Comparison of ENCODE assay signal across 1 cellular context in the genomic region with DNA sequence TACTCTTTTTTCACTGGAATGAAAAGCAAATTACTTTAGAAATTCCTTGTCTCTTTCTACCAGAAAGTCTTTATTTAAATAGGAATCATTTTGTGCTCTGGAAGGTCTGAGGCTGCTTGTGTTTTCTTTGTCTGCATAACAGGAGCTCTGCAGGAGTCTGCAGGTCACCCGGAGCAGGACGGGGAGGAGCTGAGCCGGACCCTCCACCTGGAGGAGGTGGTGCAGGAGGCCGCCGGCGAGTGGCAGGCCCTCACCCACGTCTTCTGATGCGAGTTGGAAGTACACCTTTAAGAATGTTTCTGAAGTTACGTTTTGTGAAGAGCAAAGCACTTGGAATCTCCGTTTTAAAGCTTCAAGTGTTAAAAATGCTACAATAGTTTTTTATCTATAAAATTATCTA.
TF ChIP-seq lines count a peak whose summit lies in the region.

No MANE protein-coding gene starts in this region.

TF ChIP-seq in SK-N-SH, 30 proteins besides CTCF, POLR2A, EP300 and RAD21 (continued from another document):
- TF ChIP-seq, protein P1, sequence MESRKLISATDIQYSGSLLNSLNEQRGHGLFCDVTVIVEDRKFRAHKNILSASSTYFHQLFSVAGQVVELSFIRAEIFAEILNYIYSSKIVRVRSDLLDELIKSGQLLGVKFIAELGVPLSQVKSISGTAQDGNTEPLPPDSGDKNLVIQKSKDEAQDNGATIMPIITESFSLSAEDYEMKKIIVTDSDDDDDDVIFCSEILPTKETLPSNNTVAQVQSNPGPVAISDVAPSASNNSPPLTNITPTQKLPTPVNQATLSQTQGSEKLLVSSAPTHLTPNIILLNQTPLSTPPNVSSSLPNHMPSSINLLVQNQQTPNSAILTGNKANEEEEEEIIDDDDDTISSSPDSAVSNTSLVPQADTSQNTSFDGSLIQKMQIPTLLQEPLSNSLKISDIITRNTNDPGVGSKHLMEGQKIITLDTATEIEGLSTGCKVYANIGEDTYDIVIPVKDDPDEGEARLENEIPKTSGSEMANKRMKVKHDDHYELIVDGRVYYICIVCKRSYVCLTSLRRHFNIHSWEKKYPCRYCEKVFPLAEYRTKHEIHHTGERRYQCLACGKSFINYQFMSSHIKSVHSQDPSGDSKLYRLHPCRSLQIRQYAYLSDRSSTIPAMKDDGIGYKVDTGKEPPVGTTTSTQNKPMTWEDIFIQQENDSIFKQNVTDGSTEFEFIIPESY (IDR thresholded peaks at IDR 0.05; ENCODE audit: borderline replicate concordance, low read depth) = no peak
- no peak for TF ChIP-seq SIN3A (IDR thresholded peaks at IDR 0.05; ENCODE audit: borderline replicate concordance, low read depth, low read length)
- no peak for TF ChIP-seq NRF1 (IDR thresholded peaks at IDR 0.05; ENCODE audit: low read depth, low read length)
- TF ChIP-seq, protein P2, sequence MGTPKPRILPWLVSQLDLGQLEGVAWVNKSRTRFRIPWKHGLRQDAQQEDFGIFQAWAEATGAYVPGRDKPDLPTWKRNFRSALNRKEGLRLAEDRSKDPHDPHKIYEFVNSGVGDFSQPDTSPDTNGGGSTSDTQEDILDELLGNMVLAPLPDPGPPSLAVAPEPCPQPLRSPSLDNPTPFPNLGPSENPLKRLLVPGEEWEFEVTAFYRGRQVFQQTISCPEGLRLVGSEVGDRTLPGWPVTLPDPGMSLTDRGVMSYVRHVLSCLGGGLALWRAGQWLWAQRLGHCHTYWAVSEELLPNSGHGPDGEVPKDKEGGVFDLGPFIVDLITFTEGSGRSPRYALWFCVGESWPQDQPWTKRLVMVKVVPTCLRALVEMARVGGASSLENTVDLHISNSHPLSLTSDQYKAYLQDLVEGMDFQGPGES (IDR thresholded peaks at IDR 0.05; ENCODE audit: low read depth, low read length) = no peak
- TF ChIP-seq NFIC (IDR thresholded peaks at IDR 0.05; ENCODE audit: borderline replicate concordance) = no peak
- TF ChIP-seq, protein P3, sequence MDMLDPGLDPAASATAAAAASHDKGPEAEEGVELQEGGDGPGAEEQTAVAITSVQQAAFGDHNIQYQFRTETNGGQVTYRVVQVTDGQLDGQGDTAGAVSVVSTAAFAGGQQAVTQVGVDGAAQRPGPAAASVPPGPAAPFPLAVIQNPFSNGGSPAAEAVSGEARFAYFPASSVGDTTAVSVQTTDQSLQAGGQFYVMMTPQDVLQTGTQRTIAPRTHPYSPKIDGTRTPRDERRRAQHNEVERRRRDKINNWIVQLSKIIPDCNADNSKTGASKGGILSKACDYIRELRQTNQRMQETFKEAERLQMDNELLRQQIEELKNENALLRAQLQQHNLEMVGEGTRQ (IDR thresholded peaks at IDR 0.05; ENCODE audit: borderline replicate concordance, low read depth, low read length) = no peak
- TF ChIP-seq, protein P4, sequence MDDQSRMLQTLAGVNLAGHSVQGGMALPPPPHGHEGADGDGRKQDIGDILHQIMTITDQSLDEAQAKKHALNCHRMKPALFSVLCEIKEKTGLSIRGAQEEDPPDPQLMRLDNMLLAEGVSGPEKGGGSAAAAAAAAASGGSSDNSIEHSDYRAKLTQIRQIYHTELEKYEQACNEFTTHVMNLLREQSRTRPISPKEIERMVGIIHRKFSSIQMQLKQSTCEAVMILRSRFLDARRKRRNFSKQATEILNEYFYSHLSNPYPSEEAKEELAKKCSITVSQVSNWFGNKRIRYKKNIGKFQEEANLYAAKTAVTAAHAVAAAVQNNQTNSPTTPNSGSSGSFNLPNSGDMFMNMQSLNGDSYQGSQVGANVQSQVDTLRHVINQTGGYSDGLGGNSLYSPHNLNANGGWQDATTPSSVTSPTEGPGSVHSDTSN (IDR thresholded peaks at IDR 0.05) = no peak
- TF ChIP-seq GABPA (IDR thresholded peaks at IDR 0.05; ENCODE audit: low read depth) = no peak
- no peak for TF ChIP-seq TAF1 (IDR thresholded peaks at IDR 0.05; ENCODE audit: borderline replicate concordance, low read depth, low read length)
- no peak for TF ChIP-seq RFX5 (IDR thresholded peaks at IDR 0.05; ENCODE audit: low read length)
- no peak for TF ChIP-seq RCOR1 (IDR thresholded peaks at IDR 0.05; ENCODE audit: low read length)
- TF ChIP-seq POLR2AphosphoS5 (IDR thresholded peaks at IDR 0.05; ENCODE audit: low read depth, low read length) = no peak
